In the genomic region with DNA sequence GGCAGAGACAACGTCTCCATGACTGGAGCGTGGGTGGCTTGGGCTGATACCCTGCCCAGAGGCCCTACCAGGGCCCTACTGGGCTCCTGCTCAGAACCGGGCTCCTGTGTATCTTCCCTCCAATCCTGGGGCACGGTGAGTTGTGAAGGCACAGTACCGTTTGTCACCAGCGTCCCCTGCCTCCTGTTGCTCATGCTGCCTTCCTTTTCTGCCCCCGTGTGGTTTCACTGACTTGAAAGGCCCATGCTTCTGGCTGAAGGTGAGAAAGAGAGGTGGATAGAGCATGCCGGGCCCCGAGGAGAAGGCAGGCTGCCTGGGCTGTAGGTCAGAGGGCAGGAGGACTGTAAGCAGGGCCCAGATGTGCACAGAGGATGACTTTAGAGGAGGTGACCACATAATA, we compare ENCODE assay signal across 1 cellular context.
TF ChIP-seq lines count a peak whose summit lies in the region.

No MANE protein-coding gene starts in this region.

TF ChIP-seq in HepG2, 621 proteins besides CTCF, POLR2A, EP300 and RAD21 (continued from another document):
- TF ChIP-seq, protein P1, sequence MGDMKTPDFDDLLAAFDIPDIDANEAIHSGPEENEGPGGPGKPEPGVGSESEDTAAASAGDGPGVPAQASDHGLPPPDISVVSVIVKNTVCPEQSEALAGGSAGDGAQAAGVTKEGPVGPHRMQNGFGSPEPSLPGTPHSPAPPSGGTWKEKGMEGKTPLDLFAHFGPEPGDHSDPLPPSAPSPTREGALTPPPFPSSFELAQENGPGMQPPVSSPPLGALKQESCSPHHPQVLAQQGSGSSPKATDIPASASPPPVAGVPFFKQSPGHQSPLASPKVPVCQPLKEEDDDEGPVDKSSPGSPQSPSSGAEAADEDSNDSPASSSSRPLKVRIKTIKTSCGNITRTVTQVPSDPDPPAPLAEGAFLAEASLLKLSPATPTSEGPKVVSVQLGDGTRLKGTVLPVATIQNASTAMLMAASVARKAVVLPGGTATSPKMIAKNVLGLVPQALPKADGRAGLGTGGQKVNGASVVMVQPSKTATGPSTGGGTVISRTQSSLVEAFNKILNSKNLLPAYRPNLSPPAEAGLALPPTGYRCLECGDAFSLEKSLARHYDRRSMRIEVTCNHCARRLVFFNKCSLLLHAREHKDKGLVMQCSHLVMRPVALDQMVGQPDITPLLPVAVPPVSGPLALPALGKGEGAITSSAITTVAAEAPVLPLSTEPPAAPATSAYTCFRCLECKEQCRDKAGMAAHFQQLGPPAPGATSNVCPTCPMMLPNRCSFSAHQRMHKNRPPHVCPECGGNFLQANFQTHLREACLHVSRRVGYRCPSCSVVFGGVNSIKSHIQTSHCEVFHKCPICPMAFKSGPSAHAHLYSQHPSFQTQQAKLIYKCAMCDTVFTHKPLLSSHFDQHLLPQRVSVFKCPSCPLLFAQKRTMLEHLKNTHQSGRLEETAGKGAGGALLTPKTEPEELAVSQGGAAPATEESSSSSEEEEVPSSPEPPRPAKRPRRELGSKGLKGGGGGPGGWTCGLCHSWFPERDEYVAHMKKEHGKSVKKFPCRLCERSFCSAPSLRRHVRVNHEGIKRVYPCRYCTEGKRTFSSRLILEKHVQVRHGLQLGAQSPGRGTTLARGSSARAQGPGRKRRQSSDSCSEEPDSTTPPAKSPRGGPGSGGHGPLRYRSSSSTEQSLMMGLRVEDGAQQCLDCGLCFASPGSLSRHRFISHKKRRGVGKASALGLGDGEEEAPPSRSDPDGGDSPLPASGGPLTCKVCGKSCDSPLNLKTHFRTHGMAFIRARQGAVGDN (CRISPR knock-in tag; IDR thresholded peaks at IDR 0.05) = 0 out of 2 replicates have a peak, but pooled peaks have one; percentile 17
